Comparison of ENCODE assay signal across 9 cellular contexts in genomic region chr4:140243345-140243753, GRCh38.
DNase-seq lines count a peak whose midpoint lies in the region; ATAC-seq, FAIRE-seq and TF ChIP-seq lines count a peak whose summit lies in the region.
"Had no signal": no experiment of that assay in that cellular context is flagged by ENCODE, and none has a peak within 500 bp of the region (broad histone marks: within the 10 kb centered on the region; RNA-seq: fewer than 3 reads in every experiment).

No MANE protein-coding gene starts in this region.

- no peaks in the 10 kb centered on the region for H3K36me3 ChIP-seq in endothelial cell of umbilical vein (ENCODE audit: control insufficient read depth in 2 of 2, extremely low read depth in 1 of 2, insufficient read depth in 2 of 2, low read length in 2 of 2)
- no peaks in the 10 kb centered on the region for H3K36me3 ChIP-seq in thoracic aorta
- no peaks in the 10 kb centered on the region for H3K36me3 ChIP-seq in psoas muscle (ENCODE audit: insufficient read depth in 1 of 2, low read depth in 1 of 2)

- H3K9me1 ChIP-seq in endothelial cell of umbilical vein (replicated peaks; ENCODE audit: control insufficient read depth, extremely low read depth, insufficient read depth, low read length), result no peaks in the 10 kb centered on the region

- H3K4me2 ChIP-seq in endothelial cell of umbilical vein (ENCODE audit: insufficient read depth, low read length), result peak overlapping the region; percentile 38

- no peaks in the 10 kb centered on the region for H3K9me3 ChIP-seq in endothelial cell of umbilical vein (replicated peaks; ENCODE audit: control insufficient read depth, insufficient read depth, low read length)
- H3K9me3 ChIP-seq in thoracic aorta, result no peaks in the 10 kb centered on the region
- H3K9me3 ChIP-seq in psoas muscle, result no peaks in the 10 kb centered on the region

- POLR2A ChIA-PET in endothelial cell of umbilical vein (lab: Charles Lee), result no interaction called here

- 34 to 37% (median 34%) methylated on average over 6 of the region's 6 CpGs for WGBS in psoas muscle, 3 donors

- no TSS peak for BruUV-seq in endothelial cell of umbilical vein (replicated peaks; lab: Mats Ljungman, UMichigan)

- FAIRE-seq in endothelial cell of umbilical vein (lab: Jason Lieb, UNC), result peak; percentile 71
- FAIRE-seq: A204.1 had no signal

- TF ChIP-seq POLR2A in endothelial cell of umbilical vein (IDR thresholded peaks at IDR 0.05; ENCODE audit: low read depth, low read length), result no peak

- no peaks in the 10 kb centered on the region for H3K79me2 ChIP-seq in endothelial cell of umbilical vein (ENCODE audit: control insufficient read depth, insufficient read depth, low read length)

- intact Hi-C loops in endothelial cell of umbilical vein (cut with micrococcal nuclease), result loop anchor here (1.0 kb wide), 1 partner anchor 9 kb away; no protein-coding TSS in a partner anchor
- intact Hi-C loops in psoas muscle (cut with DNase I), result loop anchor here in 1 of 2 donors (5.0 kb wide), 1 partner anchor 576 kb away; the partner anchor contains the start of gene MGST2

- CTCF ChIA-PET in endothelial cell of umbilical vein (lab: Charles Lee), result interaction anchor here (0.7 to 3.8 kb wide), 10 partner anchors 9 to 231 kb away, joined by 3 to 15 read pairs (median 4); partner anchors contain the start of gene MAML3

- H3K4me1 ChIP-seq in endothelial cell of umbilical vein (ENCODE audit: control insufficient read depth, extremely low read depth, insufficient read depth, low read length) (peaks cover 21% of the 10 kb centered on the region), thoracic aorta (ENCODE audit: control insufficient read depth in 1 of 2, low read depth in 2 of 2) (peaks cover 13 to 26% of the 10 kb centered on the region in 2 donors), psoas muscle (peaks cover 34% of the 10 kb centered on the region)

- ATAC-seq in GM19455 (IDR thresholded peaks at IDR 0.05; ENCODE audit: unreplicated experiment), result peak; percentile 68
- peak; percentile 73 for ATAC-seq in HG03432 (IDR thresholded peaks at IDR 0.05; ENCODE audit: unreplicated experiment)
- ATAC-seq in thoracic aorta (ENCODE audit: insufficient number of reproducible peaks, low FRiP score, low read depth), result no peak
- no peak for ATAC-seq in psoas muscle

- dilution Hi-C loops in endothelial cell of umbilical vein (cut with MboI; ENCODE audit: extremely low pct_ligation_motif_present, low sequenced_read_pairs), result no loop called here

- H3K27ac ChIP-seq in endothelial cell of umbilical vein (ENCODE audit: insufficient read depth, low read depth, low read length), result no peak overlapping the region
- peak overlapping the region; percentile 3 to 45 for H3K27ac ChIP-seq in thoracic aorta
- H3K27ac ChIP-seq in psoas muscle, result no peak overlapping the region

- H3K27me3 ChIP-seq in endothelial cell of umbilical vein (ENCODE audit: control insufficient read depth in 2 of 2, insufficient read depth in 2 of 2, low read length in 2 of 2) (no peaks in the 10 kb centered on the region), thoracic aorta (replicated peaks; ENCODE audit: insufficient read depth) (no peaks in the 10 kb centered on the region), psoas muscle (ENCODE audit: insufficient read depth in 3 of 3, low read length in 2 of 3) (no peaks in the 10 kb centered on the region)

- peak overlapping the region; percentile 80 for H2AFZ ChIP-seq in endothelial cell of umbilical vein (ENCODE audit: low read depth, low read length)

- H3K4me3 ChIP-seq in endothelial cell of umbilical vein (replicated peaks in 1 of 3; ENCODE audit: insufficient read depth in 1 of 3, low read depth in 1 of 3, low read length in 3 of 3), result no peak overlapping the region
- peak overlapping the region; percentile 37 for H3K4me3 ChIP-seq in thoracic aorta
- no peak overlapping the region for H3K4me3 ChIP-seq in psoas muscle

- no peak overlapping the region for H3K9ac ChIP-seq in endothelial cell of umbilical vein (replicated peaks; ENCODE audit: extremely low read depth, insufficient read depth, low read length)

- DNase-seq in DMS 273 (lab: John Stamatoyannopoulos, UW; ENCODE audit: unreplicated experiment), result peak; percentile 68
- DNase-seq in DMS 273 treated with DMSO at 0.1 percent for 48 hours (lab: John Stamatoyannopoulos, UW), result no peak
- DNase-seq in NCI-H526 (lab: John Stamatoyannopoulos, UW), result peak; percentile 32 to 62
- peak; percentile 68 for DNase-seq in endothelial cell of umbilical vein (ENCODE audit: low read depth, low spot score)
- no peak for DNase-seq in thoracic aorta (ENCODE audit: low spot score)
- no peak for DNase-seq in psoas muscle

- TF ChIP-seq CTCF in endothelial cell of umbilical vein (IDR thresholded peaks at IDR 0.05; ENCODE audit: extremely low read depth in 1 of 2, insufficient read depth in 1 of 2, low read depth in 1 of 2, low read length in 2 of 2) (no peak), thoracic aorta (IDR thresholded peaks at IDR 0.05) (no peak), psoas muscle (IDR thresholded peaks at IDR 0.05) (no peak)

- no peaks in the 10 kb centered on the region for H4K20me1 ChIP-seq in endothelial cell of umbilical vein (replicated peaks; ENCODE audit: control insufficient read depth, extremely low read depth, insufficient read depth, low read length)

TF ChIP-seq in endothelial cell of umbilical vein, 7 proteins besides CTCF, POLR2A, EP300 and RAD21:
- TF ChIP-seq JUN (IDR thresholded peaks at IDR 0.05; ENCODE audit: borderline replicate concordance, insufficient read depth, insufficient read length, low read depth) (no peak), POLR2AphosphoS5 (IDR thresholded peaks at IDR 0.05; ENCODE audit: insufficient read depth, low read depth, low read length) (no peak), FOS (IDR thresholded peaks at IDR 0.05; ENCODE audit: borderline replicate concordance, insufficient read depth, low read length) (no peak), GATA2 (IDR thresholded peaks at IDR 0.05; ENCODE audit: insufficient read depth, insufficient read length, low read depth, low read length) (no peak), MAX (IDR thresholded peaks at IDR 0.05; ENCODE audit: insufficient read depth, insufficient read length) (no peak), EZH2 (IDR thresholded peaks at IDR 0.05; ENCODE audit: borderline replicate concordance, low read depth, low read length, severe bottlenecking) (no peak)

Comparison
In these comparisons a context has a peak if more than half of its experiments do, and no peak if none do; other contexts are left out.
1. DNase-seq: peak in DMS 273 (single experiment), NCI-H526 (2 of 2) and endothelial cell of umbilical vein (single experiment); none in DMS 273 treated with DMSO at 0.1 percent for 48 hours (single experiment), thoracic aorta (single experiment) and psoas muscle (0 of 2).
2. ATAC-seq: peak in GM19455 (single experiment) and HG03432 (single experiment); none in thoracic aorta (single experiment) and psoas muscle (0 of 4).
3. H3K27ac ChIP-seq: peak in thoracic aorta (2 of 2); none in endothelial cell of umbilical vein (single experiment) and psoas muscle (single experiment).